Comparison of ENCODE assay signal across 17 cellular contexts in genomic region chr12:125249066-125249824, GRCh38.
"Had no signal": no experiment of that assay in that cellular context is flagged by ENCODE, and none has a peak within 500 bp of the region (broad histone marks: within the 10 kb centered on the region; RNA-seq: fewer than 3 reads in every experiment).

No MANE protein-coding gene starts in this region.

- H3K4me1 ChIP-seq: heart left ventricle, tibial artery had no signal

- ATAC-seq: activated CD4-positive, CD25-positive, alpha-beta regulatory T cell treated with anti-CD3 and anti-CD28 coated beads, Interleukin-2, amount 50 U/mL, for 24 hours; activated naive CD8-positive, alpha-beta T cell treated with anti-CD3 and anti-CD28 coated beads, Interleukin-2, amount 50 U/mL, for 24 hours; heart left ventricle; left lobe of liver had no signal

- DNase-seq: activated CD4-positive, alpha-beta T cell treated with anti-CD3 and anti-CD28 coated beads, Interleukin-2, amount 50 U/mL, for 1 hour; activated CD8-positive, alpha-beta memory T cell treated with anti-CD3 and anti-CD28 coated beads, Interleukin-2, amount 50 U/mL, for 4 hours; activated effector memory CD4-positive, alpha-beta T cell treated with Interleukin-2 at 50 U/mL for 16 hours; activated naive CD4-positive, alpha-beta T cell treated with anti-CD3 and anti-CD28 coated beads, Interleukin-2, amount 10 ng/mL, durations not matched to agents 7 days and 5 days; activated naive CD8-positive, alpha-beta T cell treated with anti-CD3 and anti-CD28 coated beads, Interleukin-2, amount 50 U/mL, for 24 hours; activated T-cell treated with anti-CD3 and anti-CD28 coated beads, Interleukin-2, amount 50 U/mL, for 48 hours; central memory CD4-positive, alpha-beta T cell; dorsolateral prefrontal cortex; foreskin melanocyte; heart left ventricle; kidney; stimulated activated CD4-positive, alpha-beta T cell treated with anti-CD3 and anti-CD28 coated beads, Interleukin-2, amount 100 ng/mL, for 24 hours; stimulated activated naive CD4-positive, alpha-beta T cell treated with Interleukin-2 at 50 U/mL for 16 hours; tibial artery had no signal

- H3K36me3 ChIP-seq: heart left ventricle, tibial artery had no signal

- H3K4me3 ChIP-seq: dorsolateral prefrontal cortex, heart left ventricle, lung, tibial artery had no signal

- H3K27ac ChIP-seq: heart left ventricle, tibial artery had no signal

- H3K9me3 ChIP-seq: heart left ventricle, tibial artery had no signal
